ENCODE assay signal across 20 cellular contexts in genomic region chr10:13972609-13973008, GRCh38.
"Had no signal": no experiment of that assay in that cellular context is flagged by ENCODE, and none has a peak within 500 bp of the region (broad histone marks: within the 10 kb centered on the region; RNA-seq: fewer than 3 reads in every experiment).

No MANE protein-coding gene starts in this region.

- H3K4me1 ChIP-seq: transverse colon, vagina had no signal

- H3K9ac ChIP-seq: parathyroid adenoma had no signal

- H3K4me3 Mint-ChIP-seq: activated naive CD8-positive, alpha-beta T cell treated with anti-CD3 and anti-CD28 coated beads for 36 hours; immature natural killer cell; naive thymus-derived CD4-positive, alpha-beta T cell; stimulated activated naive CD8-positive, alpha-beta T cell treated with anti-CD3 and anti-CD28 coated beads, Interleukin-15, Interleukin-2, amounts not matched to agents 100 ng/mL and 50 ng/mL, for 24 hours had no signal

- DNase-seq: activated CD4-positive, alpha-beta T cell treated with anti-CD3 and anti-CD28 coated beads, Interleukin-2, amount 50 U/mL, for 48 hours; activated naive CD8-positive, alpha-beta T cell treated with anti-CD3 and anti-CD28 coated beads for 36 hours; amniotic stem cell; caudate nucleus; heart left ventricle; immature natural killer cell; kidney glomerular epithelial cell; left ventricle myocardium inferior; mammary epithelial cell; mucosa of descending colon; naive thymus-derived CD4-positive, alpha-beta T cell; T-helper 2 cell; transverse colon; WERI-Rb-1 had no signal

- FAIRE-seq: colon, endometrium had no signal

- H3K27ac ChIP-seq: heart left ventricle, parathyroid adenoma, transverse colon, vagina, WERI-Rb-1 had no signal

- H3K4me1 Mint-ChIP-seq: immature natural killer cell; naive thymus-derived CD4-positive, alpha-beta T cell had no signal

- H3K9me3 Mint-ChIP-seq: activated naive CD8-positive, alpha-beta T cell treated with anti-CD3 and anti-CD28 coated beads for 36 hours; immature natural killer cell; naive thymus-derived CD4-positive, alpha-beta T cell; stimulated activated naive CD8-positive, alpha-beta T cell treated with anti-CD3 and anti-CD28 coated beads, Interleukin-15, Interleukin-2, amounts not matched to agents 100 ng/mL and 50 ng/mL, for 24 hours had no signal

- H3K9me3 ChIP-seq: gastroesophageal sphincter, heart left ventricle, left ventricle myocardium inferior, mucosa of descending colon, transverse colon, vagina had no signal

- H3K36me3 Mint-ChIP-seq: activated naive CD8-positive, alpha-beta T cell treated with anti-CD3 and anti-CD28 coated beads for 36 hours; immature natural killer cell; naive thymus-derived CD4-positive, alpha-beta T cell had no signal

- ATAC-seq: gastroesophageal sphincter; heart left ventricle; mucosa of descending colon; naive thymus-derived CD4-positive, alpha-beta T cell had no signal

- H3K27me3 Mint-ChIP-seq: activated naive CD8-positive, alpha-beta T cell treated with anti-CD3 and anti-CD28 coated beads for 36 hours had no signal

- H3K27me3 ChIP-seq: gastroesophageal sphincter, transverse colon, vagina had no signal

- H3K36me3 ChIP-seq: gastroesophageal sphincter, heart left ventricle, left ventricle myocardium inferior, transverse colon, vagina, WERI-Rb-1 had no signal

- H3K4me3 ChIP-seq: gastroesophageal sphincter, heart left ventricle, left ventricle myocardium inferior, mucosa of descending colon, transverse colon, vagina had no signal

- H3K27ac Mint-ChIP-seq: activated naive CD8-positive, alpha-beta T cell treated with anti-CD3 and anti-CD28 coated beads for 36 hours; immature natural killer cell; naive thymus-derived CD4-positive, alpha-beta T cell had no signal
